ENCODE assay signal across 1 cellular context in the genomic region with DNA sequence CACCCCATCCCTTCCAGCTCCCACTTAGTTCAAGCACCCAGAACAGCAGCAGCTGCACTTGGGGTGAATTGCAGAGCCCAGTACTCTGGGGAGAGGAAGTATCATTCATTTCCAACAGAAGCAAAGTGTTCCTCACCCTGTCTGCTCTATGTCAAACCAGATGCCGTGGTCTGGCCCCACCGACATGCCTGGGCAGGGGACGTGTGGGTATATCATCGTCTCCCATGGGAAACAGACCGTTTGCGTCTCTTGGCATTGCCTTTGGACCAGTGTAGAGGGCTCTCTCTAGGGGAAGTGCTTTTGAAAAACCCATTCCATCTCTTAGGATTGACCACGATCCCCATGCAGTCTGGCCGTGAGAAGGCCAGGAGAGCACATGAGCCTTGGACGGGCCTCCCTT.
TF ChIP-seq lines count a peak whose summit lies in the region.

No MANE protein-coding gene starts in this region.

TF ChIP-seq in IMR-90, 13 proteins besides CTCF, POLR2A, EP300 and RAD21:
- no peak for TF ChIP-seq MAFK (IDR thresholded peaks at IDR 0.05; ENCODE audit: low read depth, low read length)
- no peak for TF ChIP-seq FOS (IDR thresholded peaks at IDR 0.05; ENCODE audit: low read depth, low read length)
- no peak for TF ChIP-seq RCOR1 (IDR thresholded peaks at IDR 0.05; ENCODE audit: insufficient replicate concordance, low read length)
- TF ChIP-seq, protein P1, sequence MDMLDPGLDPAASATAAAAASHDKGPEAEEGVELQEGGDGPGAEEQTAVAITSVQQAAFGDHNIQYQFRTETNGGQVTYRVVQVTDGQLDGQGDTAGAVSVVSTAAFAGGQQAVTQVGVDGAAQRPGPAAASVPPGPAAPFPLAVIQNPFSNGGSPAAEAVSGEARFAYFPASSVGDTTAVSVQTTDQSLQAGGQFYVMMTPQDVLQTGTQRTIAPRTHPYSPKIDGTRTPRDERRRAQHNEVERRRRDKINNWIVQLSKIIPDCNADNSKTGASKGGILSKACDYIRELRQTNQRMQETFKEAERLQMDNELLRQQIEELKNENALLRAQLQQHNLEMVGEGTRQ (IDR thresholded peaks at IDR 0.05; ENCODE audit: low read depth, low read length), result no peak
- no peak for TF ChIP-seq BHLHE40 (IDR thresholded peaks at IDR 0.05; ENCODE audit: low read depth, low read length)
- TF ChIP-seq NFE2L2 (IDR thresholded peaks at IDR 0.05; ENCODE audit: low read depth, low read length), result no peak
- TF ChIP-seq MAZ (IDR thresholded peaks at IDR 0.05; ENCODE audit: borderline replicate concordance, low read depth, low read length), result no peak
- TF ChIP-seq SMC3 (IDR thresholded peaks at IDR 0.05; ENCODE audit: low read depth, low read length), result no peak
- TF ChIP-seq MXI1 (IDR thresholded peaks at IDR 0.05; ENCODE audit: borderline replicate concordance, low read depth, low read length), result no peak
- TF ChIP-seq CEBPB (IDR thresholded peaks at IDR 0.05; ENCODE audit: low read depth, low read length), result no peak
- TF ChIP-seq RFX5 (IDR thresholded peaks at IDR 0.05; ENCODE audit: low read depth, low read length), result no peak
- TF ChIP-seq, protein P2, sequence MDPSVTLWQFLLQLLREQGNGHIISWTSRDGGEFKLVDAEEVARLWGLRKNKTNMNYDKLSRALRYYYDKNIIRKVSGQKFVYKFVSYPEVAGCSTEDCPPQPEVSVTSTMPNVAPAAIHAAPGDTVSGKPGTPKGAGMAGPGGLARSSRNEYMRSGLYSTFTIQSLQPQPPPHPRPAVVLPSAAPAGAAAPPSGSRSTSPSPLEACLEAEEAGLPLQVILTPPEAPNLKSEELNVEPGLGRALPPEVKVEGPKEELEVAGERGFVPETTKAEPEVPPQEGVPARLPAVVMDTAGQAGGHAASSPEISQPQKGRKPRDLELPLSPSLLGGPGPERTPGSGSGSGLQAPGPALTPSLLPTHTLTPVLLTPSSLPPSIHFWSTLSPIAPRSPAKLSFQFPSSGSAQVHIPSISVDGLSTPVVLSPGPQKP (IDR thresholded peaks at IDR 0.05; ENCODE audit: borderline replicate concordance, low read depth, low read length), result no peak
- no peak for TF ChIP-seq CHD1 (IDR thresholded peaks at IDR 0.05; ENCODE audit: low read depth, low read length)
